Comparison of ENCODE assay signal across 15 cellular contexts in genomic region chrX:53186363-53186762, GRCh38. TPM values are rescaled to one million over a fixed set of nuclear protein-coding genes. Genes with fewer than 3 reads are reported as not detected.
DNase-seq lines count a peak whose midpoint lies in the region; ATAC-seq and TF ChIP-seq lines count a peak whose summit lies in the region.
"Had no signal": no experiment of that assay in that cellular context is flagged by ENCODE, and none has a peak within 500 bp of the region (broad histone marks: within the 10 kb centered on the region; RNA-seq: fewer than 3 reads in every experiment).

No MANE protein-coding gene starts in this region.

- POLR2A ChIA-PET in activated CD4-positive, alpha-beta memory T cell treated with anti-CD3 and anti-CD28 coated beads for 36 hours (lab: Charles Lee) = interaction anchor here (1.1 kb wide), 1 partner anchor 104 kb away, joined by 6 read pairs; the partner anchor contains the start of gene TSPYL2
- POLR2A ChIA-PET in activated CD4-positive, alpha-beta memory T cell treated with anti-CD3 and anti-CD28 coated beads, Interleukin-2, amount 10 ng/mL, durations not matched to agents 7 days and 5 days (lab: Charles Lee) = no interaction called here
- POLR2A ChIA-PET in RWPE1 (lab: Yijun Ruan, JAX; ENCODE audit: low non-redundant PET) = no interaction called here
- POLR2A ChIA-PET in Caco-2 (lab: Charles Lee) = interaction anchor here (0.5 kb wide), 1 partner anchor 22 kb away, joined by 3 read pairs; no protein-coding TSS in a partner anchor

- no TSS peak for BruUV-seq in Caco-2 (replicated peaks; lab: Mats Ljungman, UMichigan)

- H3K27me3 Mint-ChIP-seq in activated CD4-positive, alpha-beta memory T cell treated with anti-CD3 and anti-CD28 coated beads for 36 hours = no peaks in the 10 kb centered on the region
- no peaks in the 10 kb centered on the region for H3K27me3 Mint-ChIP-seq in activated CD4-positive, alpha-beta memory T cell treated with anti-CD3 and anti-CD28 coated beads, Interleukin-2, amount 10 ng/mL, durations not matched to agents 7 days and 5 days
- H3K27me3 Mint-ChIP-seq in Caco-2 (ENCODE audit: insufficient read depth, unreplicated experiment) = no peaks in the 10 kb centered on the region
- H3K27me3 Mint-ChIP-seq: activated B cell treated with CpG ODN at 0.5 μM for 24 hours; activated naive CD8-positive, alpha-beta T cell treated with anti-CD3 and anti-CD28 coated beads, Interleukin-2, amount 10 ng/mL, durations not matched to agents 7 days and 5 days; memory B cell; progenitor cell of endocrine pancreas had no signal

- no peak overlapping the region for H3K27ac Mint-ChIP-seq in activated CD4-positive, alpha-beta memory T cell treated with anti-CD3 and anti-CD28 coated beads for 36 hours
- H3K27ac Mint-ChIP-seq in activated CD4-positive, alpha-beta memory T cell treated with anti-CD3 and anti-CD28 coated beads, Interleukin-2, amount 10 ng/mL, durations not matched to agents 7 days and 5 days = no peak overlapping the region
- no peak overlapping the region for H3K27ac Mint-ChIP-seq in Caco-2 (ENCODE audit: unreplicated experiment)
- H3K27ac Mint-ChIP-seq: activated B cell treated with CpG ODN at 0.5 μM for 24 hours; activated naive CD8-positive, alpha-beta T cell treated with anti-CD3 and anti-CD28 coated beads, Interleukin-2, amount 10 ng/mL, durations not matched to agents 7 days and 5 days; memory B cell; progenitor cell of endocrine pancreas had no signal

- CTCF ChIA-PET in activated CD4-positive, alpha-beta memory T cell treated with anti-CD3 and anti-CD28 coated beads for 36 hours (lab: Charles Lee) = interaction anchor here (0.8 kb wide), 1 partner anchor 114 kb away, joined by 3 read pairs; no protein-coding TSS in a partner anchor
- CTCF ChIA-PET in activated CD4-positive, alpha-beta memory T cell treated with anti-CD3 and anti-CD28 coated beads, Interleukin-2, amount 10 ng/mL, durations not matched to agents 7 days and 5 days (lab: Charles Lee) = no interaction called here
- CTCF ChIA-PET in RWPE1 (lab: Yijun Ruan, JAX) = no interaction called here
- CTCF ChIA-PET in Caco-2 (lab: Charles Lee) = no interaction called here

- DNase-seq in activated CD4-positive, alpha-beta memory T cell treated with anti-CD3 and anti-CD28 coated beads for 36 hours = peak; percentile 52
- DNase-seq in activated CD4-positive, alpha-beta memory T cell treated with anti-CD3 and anti-CD28 coated beads, Interleukin-2, amount 10 ng/mL, durations not matched to agents 7 days and 5 days = no peak
- DNase-seq in RWPE1 (ENCODE audit: low spot score) (peak; percentile 69), foreskin fibroblast (peak; percentile 34 to 47), NCI-H82 treated with DMSO at 0.1 percent for 48 hours (lab: John Stamatoyannopoulos, UW; ENCODE audit: unreplicated experiment) (no peak), Caco-2 (no peak)
- DNase-seq in stimulated activated CD8-positive, alpha-beta memory T cell treated with anti-CD3 and anti-CD28 coated beads, Interleukin-4, amount 100 ng/mL, for 48 hours = peak; percentile 34
- DNase-seq: activated B cell treated with CpG ODN at 0.5 μM for 24 hours; activated naive CD8-positive, alpha-beta T cell treated with anti-CD3 and anti-CD28 coated beads, Interleukin-2, amount 10 ng/mL, durations not matched to agents 7 days and 5 days; NCI-H1048; NCI-H69; SJCRH30 had no signal

- no peak overlapping the region for H3K27ac ChIP-seq in RWPE1
- H3K27ac ChIP-seq: SJCRH30 had no signal

- no peak overlapping the region for H3K4me3 Mint-ChIP-seq in activated CD4-positive, alpha-beta memory T cell treated with anti-CD3 and anti-CD28 coated beads for 36 hours
- H3K4me3 Mint-ChIP-seq in activated CD4-positive, alpha-beta memory T cell treated with anti-CD3 and anti-CD28 coated beads, Interleukin-2, amount 10 ng/mL, durations not matched to agents 7 days and 5 days = no peak overlapping the region
- H3K4me3 Mint-ChIP-seq in Caco-2 (ENCODE audit: unreplicated experiment) = no peak overlapping the region
- H3K4me3 Mint-ChIP-seq: activated B cell treated with CpG ODN at 0.5 μM for 24 hours; activated naive CD8-positive, alpha-beta T cell treated with anti-CD3 and anti-CD28 coated beads, Interleukin-2, amount 10 ng/mL, durations not matched to agents 7 days and 5 days; memory B cell had no signal

- H3K4me1 ChIP-seq in Caco-2 = no peaks in the 10 kb centered on the region
- H3K4me1 ChIP-seq: SJCRH30 had no signal

- H3K36me3 ChIP-seq in Caco-2 (ENCODE audit: control insufficient read depth, insufficient read depth, low read length) = peaks cover 1% of the 10 kb centered on the region; the same call in 1 of the 2 replicates
- H3K36me3 ChIP-seq: SJCRH30 had no signal

- no peaks in the 10 kb centered on the region for H3K9me3 ChIP-seq in Caco-2
- H3K9me3 ChIP-seq: SJCRH30 had no signal

- peaks cover 24% of the 10 kb centered on the region for H3K4me1 Mint-ChIP-seq in activated CD4-positive, alpha-beta memory T cell treated with anti-CD3 and anti-CD28 coated beads for 36 hours (ENCODE audit: low read depth)
- H3K4me1 Mint-ChIP-seq in activated CD4-positive, alpha-beta memory T cell treated with anti-CD3 and anti-CD28 coated beads, Interleukin-2, amount 10 ng/mL, durations not matched to agents 7 days and 5 days = peaks cover 15% of the 10 kb centered on the region
- no peaks in the 10 kb centered on the region for H3K4me1 Mint-ChIP-seq in Caco-2 (ENCODE audit: low read depth, unreplicated experiment)
- H3K4me1 Mint-ChIP-seq: activated B cell treated with CpG ODN at 0.5 μM for 24 hours, memory B cell had no signal

- no peaks in the 10 kb centered on the region for H3K27me3 ChIP-seq in Caco-2 (replicated peaks; ENCODE audit: control insufficient read depth, insufficient read depth, low read length)
- H3K27me3 ChIP-seq: SJCRH30 had no signal

- no peaks in the 10 kb centered on the region for H3K9me3 Mint-ChIP-seq in activated CD4-positive, alpha-beta memory T cell treated with anti-CD3 and anti-CD28 coated beads for 36 hours
- H3K9me3 Mint-ChIP-seq in activated CD4-positive, alpha-beta memory T cell treated with anti-CD3 and anti-CD28 coated beads, Interleukin-2, amount 10 ng/mL, durations not matched to agents 7 days and 5 days = no peaks in the 10 kb centered on the region
- H3K9me3 Mint-ChIP-seq in Caco-2 (ENCODE audit: unreplicated experiment) = no peaks in the 10 kb centered on the region
- H3K9me3 Mint-ChIP-seq: activated B cell treated with CpG ODN at 0.5 μM for 24 hours; activated naive CD8-positive, alpha-beta T cell treated with anti-CD3 and anti-CD28 coated beads, Interleukin-2, amount 10 ng/mL, durations not matched to agents 7 days and 5 days; memory B cell had no signal

- ATAC-seq in GM19452 (IDR thresholded peaks at IDR 0.05; ENCODE audit: unreplicated experiment) = no peak

- no peak for TF ChIP-seq CTCF in RWPE1 (conservative IDR thresholded peaks at IDR 0.05; ENCODE audit: low read depth)
- TF ChIP-seq CTCF in foreskin fibroblast (IDR thresholded peaks at IDR 0.05; ENCODE audit: low read depth, low read length) = no peak
- no peak for TF ChIP-seq CTCF in Caco-2 (IDR thresholded peaks at IDR 0.05; ENCODE audit: insufficient read depth in 1 of 2, low read depth in 1 of 2, low read length in 1 of 2, severe bottlenecking in 1 of 2, unreplicated experiment in 1 of 2)

- no peaks in the 10 kb centered on the region for H3K36me3 Mint-ChIP-seq in activated CD4-positive, alpha-beta memory T cell treated with anti-CD3 and anti-CD28 coated beads for 36 hours
- H3K36me3 Mint-ChIP-seq in activated CD4-positive, alpha-beta memory T cell treated with anti-CD3 and anti-CD28 coated beads, Interleukin-2, amount 10 ng/mL, durations not matched to agents 7 days and 5 days (ENCODE audit: low read depth) = no peaks in the 10 kb centered on the region
- peaks cover 18% of the 10 kb centered on the region for H3K36me3 Mint-ChIP-seq in Caco-2 (ENCODE audit: insufficient read depth, unreplicated experiment)
- H3K36me3 Mint-ChIP-seq: memory B cell had no signal

- intact Hi-C loops in activated CD4-positive, alpha-beta memory T cell treated with anti-CD3 and anti-CD28 coated beads for 36 hours (cut with micrococcal nuclease) = loop anchor here (5.0 to 10.0 kb wide), 2 partner anchors 36 to 92 kb away; partner anchors contain the start of gene KANTR
- intact Hi-C loops in Caco-2 (cut with micrococcal nuclease; ENCODE audit: unreplicated experiment) = no loop called here

- H3K4me3 ChIP-seq in foreskin fibroblast (ENCODE audit: low read depth in 1 of 2, low read length in 2 of 2) = no peak overlapping the region
- no peak overlapping the region for H3K4me3 ChIP-seq in Caco-2 (ENCODE audit: low read depth, low read length)
- H3K4me3 ChIP-seq: SJCRH30 had no signal

RNA-seq across cellular contexts. Expression of gene KDM5C, which starts 38.6 kb away (rescaled TPM):
- 10 to 100 TPM; 77.6 to 86.0 TPM for total RNA-seq in activated CD4-positive, alpha-beta memory T cell treated with anti-CD3 and anti-CD28 coated beads for 36 hours
- total RNA-seq in activated CD4-positive, alpha-beta memory T cell treated with anti-CD3 and anti-CD28 coated beads, Interleukin-2, amount 10 ng/mL, durations not matched to agents 7 days and 5 days = 10 to 100 TPM; 95.5 to 99.9 TPM
- 84.5 and 90.5 TPM in 2 replicates for total RNA-seq in Caco-2 (2022)

Comparison
In these comparisons a context has a peak if more than half of its experiments do, and no peak if none do; other contexts are left out.
1. DNase-seq: peak in activated CD4-positive, alpha-beta memory T cell treated with anti-CD3 and anti-CD28 coated beads for 36 hours (single experiment), RWPE1 (single experiment), foreskin fibroblast (2 of 2) and stimulated activated CD8-positive, alpha-beta memory T cell treated with anti-CD3 and anti-CD28 coated beads, Interleukin-4, amount 100 ng/mL, for 48 hours (single experiment); none in activated CD4-positive, alpha-beta memory T cell treated with anti-CD3 and anti-CD28 coated beads, Interleukin-2, amount 10 ng/mL, durations not matched to agents 7 days and 5 days (single experiment), NCI-H82 treated with DMSO at 0.1 percent for 48 hours (single experiment) and Caco-2 (0 of 2).
2. POLR2A ChIA-PET loops: an anchor here in activated CD4-positive, alpha-beta memory T cell treated with anti-CD3 and anti-CD28 coated beads for 36 hours (1.1 kb wide) and Caco-2 (0.5 kb wide); none called in activated CD4-positive, alpha-beta memory T cell treated with anti-CD3 and anti-CD28 coated beads, Interleukin-2, amount 10 ng/mL, durations not matched to agents 7 days and 5 days and RWPE1.